Comparison of ENCODE assay signal across 8 cellular contexts in genomic region chr5:33588654-33589372, GRCh38.
A peak's percentile ranks its signal among the peaks of the same experiment; 100 is the strongest.
DNase-seq lines count a peak whose midpoint lies in the region; ATAC-seq and TF ChIP-seq lines count a peak whose summit lies in the region.

No MANE protein-coding gene starts in this region.

- H3K36me3 ChIP-seq in PC-9 (ENCODE audit: low read depth): peaks cover 18% of the 10 kb centered on the region; the same call in 1 of the 2 replicates

- POLR2A ChIA-PET in GM10248 (lab: Yijun Ruan, JAX): no interaction called here
- POLR2A ChIA-PET in PC-9 (lab: Charles Lee; ENCODE audit: unreplicated experiment): no interaction called here

- H3K27me3 ChIP-seq in PC-9 (ENCODE audit: insufficient read depth, low read depth): no peaks in the 10 kb centered on the region

- CTCF ChIA-PET in GM10248 (lab: Yijun Ruan, JAX): interaction anchor here (0.6 to 3.4 kb wide), 24 partner anchors 8 to 408 kb away, joined by 3 to 22 read pairs (median 4); partner anchors contain the start of gene RXFP3
- CTCF ChIA-PET in PC-9 (lab: Charles Lee): interaction anchor here (1.6 kb wide), 2 partner anchors 303 to 346 kb away, joined by 3 to 7 read pairs; partner anchors contain the start of gene ADAMTS12

- no peak overlapping the region for H3K27ac Mint-ChIP-seq in HFFc6
- H3K27ac Mint-ChIP-seq in neural crest cell (ENCODE audit: unreplicated experiment): no peak overlapping the region

- no peaks in the 10 kb centered on the region for H3K4me1 ChIP-seq in PC-9 (replicated peaks; ENCODE audit: insufficient read depth)

- H3K4me3 Mint-ChIP-seq in HFFc6: no peak overlapping the region
- no peak overlapping the region for H3K4me3 Mint-ChIP-seq in neural crest cell

- no peaks in the 10 kb centered on the region for H3K9me3 ChIP-seq in PC-9 (ENCODE audit: insufficient read depth, low read depth)

- BruUV-seq in PC-9 (replicated peaks; lab: Mats Ljungman, UMichigan): no TSS peak

- no peak overlapping the region for H3K4me2 ChIP-seq in PC-9

- H3K27ac ChIP-seq in PC-9: no peak overlapping the region

- no peaks in the 10 kb centered on the region for H3K79me2 ChIP-seq in PC-9 (ENCODE audit: low read depth)

- H3K4me1 Mint-ChIP-seq in HFFc6 (ENCODE audit: low read depth) (peaks cover 5% of the 10 kb centered on the region; the same call in 1 of the 2 replicates), neural crest cell (no peaks in the 10 kb centered on the region)

- H3K27me3 Mint-ChIP-seq in HFFc6 (ENCODE audit: insufficient read depth) (no peaks in the 10 kb centered on the region), neural crest cell (ENCODE audit: low read depth) (no peaks in the 10 kb centered on the region)

- no peaks in the 10 kb centered on the region for H4K20me1 ChIP-seq in PC-9 (ENCODE audit: insufficient read depth)

- in situ Hi-C loops in astrocyte of the cerebellum (cut with HindIII; ENCODE audit: low sequenced_read_pairs): no loop called here

- H2AFZ ChIP-seq in PC-9: no peak overlapping the region

- no peak overlapping the region for H3K4me3 ChIP-seq in PC-9
- H3K4me3 ChIP-seq in astrocyte of the cerebellum (ENCODE audit: low read depth, low read length): no peak overlapping the region

- peaks cover 30% of the 10 kb centered on the region for H3K36me3 Mint-ChIP-seq in HFFc6 (ENCODE audit: low read depth)
- H3K36me3 Mint-ChIP-seq in neural crest cell (ENCODE audit: low read depth): no peaks in the 10 kb centered on the region

- H3K9me3 Mint-ChIP-seq in HFFc6 (no peaks in the 10 kb centered on the region), neural crest cell (no peaks in the 10 kb centered on the region)

- H3K9me2 ChIP-seq in PC-9 (ENCODE audit: insufficient read depth): no peaks in the 10 kb centered on the region; the same call in 1 of the 2 replicates

- ATAC-seq in GM21423 (IDR thresholded peaks at IDR 0.05; ENCODE audit: unreplicated experiment): no peak

- DNase-seq in GM10248 (ENCODE audit: extremely low spot score) (peak; percentile 24), HFFc6 (no peak), PC-9 (no peak), astrocyte of the cerebellum (ENCODE audit: low read depth) (no peak), neural crest cell (ENCODE audit: low read depth, low spot score) (peak; percentile 47), KG1 (lab: John Stamatoyannopoulos, UW) (no peak), cerebellar nuclear complex (lab: John Stamatoyannopoulos, UW) (no peak)

- TF ChIP-seq CTCF in GM10248 (IDR thresholded peaks at IDR 0.05; ENCODE audit: control extremely low read depth, extremely low read depth, low read depth, missing control alignments) (peak; percentile 29), HFFc6 (IDR thresholded peaks at IDR 0.05) (peak; percentile 75), PC-9 (conservative IDR thresholded peaks at IDR 0.05) (peak; percentile 60), astrocyte of the cerebellum (IDR thresholded peaks at IDR 0.05; ENCODE audit: low read depth, low read length, missing control alignments) (peak; percentile 28), neural crest cell (conservative IDR thresholded peaks at IDR 0.05) (peak; percentile 61)

- H3F3A ChIP-seq in PC-9 (ENCODE audit: insufficient read depth, low read depth): no peaks in the 10 kb centered on the region

- intact Hi-C loops in PC-9 (cut with micrococcal nuclease; ENCODE audit: unreplicated experiment): no loop called here

Comparison
In these comparisons a context has a peak if more than half of its experiments do, and no peak if none do; other contexts are left out.
1. DNase-seq: peak in GM10248 (single experiment) and neural crest cell (single experiment); none in HFFc6 (single experiment), PC-9 (0 of 2), astrocyte of the cerebellum (single experiment), KG1 (single experiment) and cerebellar nuclear complex (0 of 2).
2. Peak in every context shown above with its lines, with median percentiles within 50 percentile points of each other: CTCF ChIP-seq.